ENCODE assay signal across 18 cellular contexts in genomic region chr9:126452036-126452595, GRCh38.
DNase-seq lines count a peak whose midpoint lies in the region; ATAC-seq, FAIRE-seq and TF ChIP-seq lines count a peak whose summit lies in the region.
"Had no signal": no experiment of that assay in that cellular context is flagged by ENCODE, and none has a peak within 500 bp of the region (broad histone marks: within the 10 kb centered on the region; RNA-seq: fewer than 3 reads in every experiment).

No MANE protein-coding gene starts in this region.

- H3K4me1 ChIP-seq in HepG2 (ENCODE audit: insufficient read depth, low read length), result no peaks in the 10 kb centered on the region

- no peak overlapping the region for H3K27ac ChIP-seq in coronary artery
- H3K27ac ChIP-seq in temporal lobe (ENCODE audit: low read depth, low read length), result peak overlapping the region; percentile 30
- no peak overlapping the region for H3K27ac ChIP-seq in HepG2 (ENCODE audit: extremely low read length, insufficient read depth, low read length)

- no peak for TF ChIP-seq CTCF in coronary artery (IDR thresholded peaks at IDR 0.05)
- TF ChIP-seq CTCF in GM10248 (IDR thresholded peaks at IDR 0.05; ENCODE audit: control extremely low read depth, extremely low read depth, low read depth, missing control alignments), result no peak
- TF ChIP-seq CTCF in HepG2 (CRISPR knock-in tag; IDR thresholded peaks at IDR 0.05), result no peak

- H3K4me3 ChIP-seq in coronary artery (no peak overlapping the region), HepG2 (replicated peaks in 1 of 3; ENCODE audit: insufficient read depth in 1 of 3, low read depth in 2 of 3, low read length in 3 of 3) (no peak overlapping the region)
- H3K4me3 ChIP-seq: GM23338 had no signal

- in situ Hi-C loops in HepG2 (cut with HindIII; ENCODE audit: extremely low pct_ligation_motif_present, low pct_unique_long_range_greater_than_20kb), result no loop called here

- H3K4me2 ChIP-seq in HepG2 (ENCODE audit: low read depth, low read length), result no peak overlapping the region
- H3K4me2 ChIP-seq: GM23338 had no signal

- TF ChIP-seq RAD21 in HepG2 (CRISPR knock-in tag; IDR thresholded peaks at IDR 0.05), result no peak

- no peak for TF ChIP-seq POLR2A in HepG2 (IDR thresholded peaks at IDR 0.05; ENCODE audit: insufficient read depth in 1 of 2, low read depth in 2 of 2, low read length in 2 of 2)

- H4K20me1 ChIP-seq in HepG2 (ENCODE audit: insufficient read depth, low read length), result no peaks in the 10 kb centered on the region

- H3K4me1 Mint-ChIP-seq in activated CD8-positive, alpha-beta memory T cell treated with anti-CD3 and anti-CD28 coated beads, Interleukin-2, amount 10 ng/mL, durations not matched to agents 7 days and 5 days, result peaks cover 20% of the 10 kb centered on the region

- no peak for TF ChIP-seq EP300 in HepG2 (IDR thresholded peaks at IDR 0.05; ENCODE audit: low read depth in 2 of 2, low read length in 2 of 2)
- no peak for TF ChIP-seq EP300 in HepG2 (CRISPR knock-in tag; IDR thresholded peaks at IDR 0.05; ENCODE audit: borderline replicate concordance)

- H3K79me2 ChIP-seq in HepG2 (ENCODE audit: insufficient read depth, low read length), result no peaks in the 10 kb centered on the region

- no peak for FAIRE-seq in HepG2 (lab: Jason Lieb, UNC)
- FAIRE-seq: D721Med, G401.6 had no signal

- H3K4me3 Mint-ChIP-seq in activated CD8-positive, alpha-beta memory T cell treated with anti-CD3 and anti-CD28 coated beads, Interleukin-2, amount 10 ng/mL, durations not matched to agents 7 days and 5 days, result no peak overlapping the region
- H3K4me3 Mint-ChIP-seq: CD4-positive, alpha-beta T cell; GM23338 had no signal

- no peak for ATAC-seq in activated CD8-positive, alpha-beta memory T cell treated with anti-CD3 and anti-CD28 coated beads, Interleukin-2, amount 10 ng/mL, durations not matched to agents 7 days and 5 days
- ATAC-seq in HepG2, result no peak
- ATAC-seq: GM23338 had no signal

- no peaks in the 10 kb centered on the region for H3K27me3 Mint-ChIP-seq in activated CD8-positive, alpha-beta memory T cell treated with anti-CD3 and anti-CD28 coated beads, Interleukin-2, amount 10 ng/mL, durations not matched to agents 7 days and 5 days
- H3K27me3 Mint-ChIP-seq: CD4-positive, alpha-beta T cell had no signal

- no peaks in the 10 kb centered on the region for H3K9me3 Mint-ChIP-seq in activated CD8-positive, alpha-beta memory T cell treated with anti-CD3 and anti-CD28 coated beads, Interleukin-2, amount 10 ng/mL, durations not matched to agents 7 days and 5 days (ENCODE audit: low read depth)
- H3K9me3 Mint-ChIP-seq: CD4-positive, alpha-beta T cell; GM23338 had no signal

- intact Hi-C loops in HepG2 (cut with micrococcal nuclease; ENCODE audit: unreplicated experiment), result no loop called here

- CTCF ChIA-PET in activated CD8-positive, alpha-beta memory T cell treated with anti-CD3 and anti-CD28 coated beads, Interleukin-2, amount 10 ng/mL, durations not matched to agents 7 days and 5 days (lab: Charles Lee), result no interaction called here
- CTCF ChIA-PET in GM10248 (lab: Yijun Ruan, JAX), result no interaction called here
- CTCF ChIA-PET in HepG2 (lab: Yijun Ruan, JAX; ENCODE audit: low intra/inter-chr PET ratio, low total read pairs), result no interaction called here

- peaks cover 24 to 41% of the 10 kb centered on the region in 2 experiments for H3K36me3 ChIP-seq in HepG2 (replicated peaks in 1 of 2; ENCODE audit: control insufficient read depth in 1 of 2, insufficient read depth in 2 of 2, low read length in 2 of 2)

- no peak overlapping the region for H3K9ac ChIP-seq in HepG2 (ENCODE audit: insufficient read depth, low read depth, low read length)

- no peak overlapping the region for H3K27ac Mint-ChIP-seq in activated CD8-positive, alpha-beta memory T cell treated with anti-CD3 and anti-CD28 coated beads, Interleukin-2, amount 10 ng/mL, durations not matched to agents 7 days and 5 days
- H3K27ac Mint-ChIP-seq: CD4-positive, alpha-beta T cell; GM23338 had no signal

- H3K9me3 ChIP-seq in HepG2 (ENCODE audit: low read length), result no peaks in the 10 kb centered on the region

- POLR2A ChIA-PET in GM10248 (lab: Yijun Ruan, JAX), result no interaction called here
- POLR2A ChIA-PET in HepG2 (lab: Yijun Ruan, JAX), result no interaction called here

- no peak overlapping the region for H2AFZ ChIP-seq in HepG2 (ENCODE audit: low read length)
- H2AFZ ChIP-seq: GM23338 had no signal

- WGBS in HepG2 (ENCODE audit: low lambda C conversion rate), result 99% methylated on average over 10 of the region's 14 CpGs

- no TSS peak for BruUV-seq in HepG2 (replicated peaks; lab: Mats Ljungman, UMichigan)

- H3K27me3 ChIP-seq in HepG2 (ENCODE audit: control insufficient read depth in 1 of 2, insufficient read depth in 2 of 2, low read length in 2 of 2), result no peaks in the 10 kb centered on the region

- DNase-seq in activated CD8-positive, alpha-beta memory T cell treated with anti-CD3 and anti-CD28 coated beads, Interleukin-2, amount 50 U/mL, for 48 hours, result peak; percentile 33
- DNase-seq in activated CD8-positive, alpha-beta memory T cell treated with anti-CD3 and anti-CD28 coated beads, Interleukin-2, amount 10 ng/mL, durations not matched to agents 7 days and 5 days, result no peak
- DNase-seq in coronary artery (ENCODE audit: low spot score), result peak; percentile 43
- DNase-seq in mesenteric fat pad (ENCODE audit: low spot score), result peak; percentile 57
- no peak for DNase-seq in GM10248 (ENCODE audit: extremely low spot score)
- DNase-seq in HepG2 (ENCODE audit: low spot score), result no peak
- no peak for DNase-seq in NCI-H526 (lab: John Stamatoyannopoulos, UW)
- DNase-seq: ACHN; CD4-positive, alpha-beta T cell; DMS79 treated with DMSO at 0.1 percent for 48 hours; KBM-7; NCI-H1092; NCI-H187; NCI-H510A had no signal

- peaks cover 20% of the 10 kb centered on the region for H3K36me3 Mint-ChIP-seq in activated CD8-positive, alpha-beta memory T cell treated with anti-CD3 and anti-CD28 coated beads, Interleukin-2, amount 10 ng/mL, durations not matched to agents 7 days and 5 days

TF ChIP-seq in HepG2, 621 proteins besides CTCF, POLR2A, EP300 and RAD21:
- TF ChIP-seq DZIP1 (CRISPR knock-in tag; IDR thresholded peaks at IDR 0.05), result no peak
- TF ChIP-seq ZNF792 (CRISPR knock-in tag; IDR thresholded peaks at IDR 0.05), result no peak
- TF ChIP-seq ZNF513 (CRISPR knock-in tag; conservative IDR thresholded peaks at IDR 0.05), result no peak
- no peak for TF ChIP-seq GMEB2 (CRISPR knock-in tag; IDR thresholded peaks at IDR 0.05; ENCODE audit: low read depth)

Comparison
In these comparisons a context has a peak if more than half of its experiments do, and no peak if none do; other contexts are left out.
1. DNase-seq: peak in activated CD8-positive, alpha-beta memory T cell treated with anti-CD3 and anti-CD28 coated beads, Interleukin-2, amount 50 U/mL, for 48 hours (single experiment), coronary artery (single experiment) and mesenteric fat pad (single experiment); none in activated CD8-positive, alpha-beta memory T cell treated with anti-CD3 and anti-CD28 coated beads, Interleukin-2, amount 10 ng/mL, durations not matched to agents 7 days and 5 days (single experiment), GM10248 (single experiment), HepG2 (single experiment) and NCI-H526 (0 of 2).